In genomic region chr11:71138737-71139425, GRCh38 we compare ENCODE assay signal across 14 cellular contexts.
"Had no signal": no experiment of that assay in that cellular context is flagged by ENCODE, and none has a peak within 500 bp of the region (broad histone marks: within the 10 kb centered on the region; RNA-seq: fewer than 3 reads in every experiment).

No MANE protein-coding gene starts in this region.

- H3K27ac ChIP-seq: brain microvascular endothelial cell had no signal

- ATAC-seq: activated naive CD4-positive, alpha-beta T cell treated with anti-CD3 and anti-CD28 coated beads, Interleukin-2, amount 50 U/mL, for 72 hours; natural killer cell; SK-N-SH treated with all-trans-retinoic acid at 6 μM for 48 hours; stimulated activated memory B cell treated with anti-CD40 and anti-IgM and Interleukin-4, amounts not matched to agents 10 μg/mL and 1 μg/mL and 100 μg/mL, for 72 hours; WTC11 had no signal

- H3K4me3 Mint-ChIP-seq: immature natural killer cell; natural killer cell; stimulated activated memory B cell treated with anti-CD40 and anti-IgM and Interleukin-4, amounts not matched to agents 10 μg/mL and 1 μg/mL and 100 μg/mL, for 72 hours; type B pancreatic cell; WTC11 had no signal

- H3K27me3 Mint-ChIP-seq: type B pancreatic cell had no signal

- H3K4me1 Mint-ChIP-seq: immature natural killer cell; natural killer cell; stimulated activated memory B cell treated with anti-CD40 and anti-IgM and Interleukin-4, amounts not matched to agents 10 μg/mL and 1 μg/mL and 100 μg/mL, for 72 hours had no signal

- H3K27ac Mint-ChIP-seq: activated T-helper 2 cell treated with anti-CD3 and anti-CD28 coated beads, Interferon-gamma antibody, Interleukin-2, Interleukin-4, amounts not matched to agents 10 μg/mL and 5 μg/mL and 100 μg/mL, durations not matched to agents 14 hours and 24 hours and 36 hours; natural killer cell; stimulated activated memory B cell treated with anti-CD40 and anti-IgM and Interleukin-4, amounts not matched to agents 10 μg/mL and 1 μg/mL and 100 μg/mL, for 72 hours; type B pancreatic cell; WTC11 had no signal

- H3K36me3 ChIP-seq: brain microvascular endothelial cell had no signal

- DNase-seq: amniotic stem cell; brain microvascular endothelial cell; glutamatergic neuron; immature natural killer cell; mammary epithelial cell; natural killer cell; retina; stimulated activated CD4-positive, alpha-beta T cell treated with anti-CD3 and anti-CD28 coated beads, Interleukin-1b, Interleukin-23, amount 100 ng/mL, for 48 hours had no signal

- H3K27me3 ChIP-seq: brain microvascular endothelial cell had no signal

- H3K36me3 Mint-ChIP-seq: immature natural killer cell; natural killer cell; stimulated activated memory B cell treated with anti-CD40 and anti-IgM and Interleukin-4, amounts not matched to agents 10 μg/mL and 1 μg/mL and 100 μg/mL, for 72 hours had no signal

- H3K9me3 Mint-ChIP-seq: activated naive CD4-positive, alpha-beta T cell treated with anti-CD3 and anti-CD28 coated beads, Interleukin-2, amount 50 U/mL, for 72 hours; activated T-helper 2 cell treated with anti-CD3 and anti-CD28 coated beads, Interferon-gamma antibody, Interleukin-2, Interleukin-4, amounts not matched to agents 10 μg/mL and 5 μg/mL and 100 μg/mL, durations not matched to agents 14 hours and 24 hours and 36 hours; immature natural killer cell; natural killer cell; type B pancreatic cell had no signal
